Comparison of ENCODE assay signal across 8 cellular contexts in the genomic region with DNA sequence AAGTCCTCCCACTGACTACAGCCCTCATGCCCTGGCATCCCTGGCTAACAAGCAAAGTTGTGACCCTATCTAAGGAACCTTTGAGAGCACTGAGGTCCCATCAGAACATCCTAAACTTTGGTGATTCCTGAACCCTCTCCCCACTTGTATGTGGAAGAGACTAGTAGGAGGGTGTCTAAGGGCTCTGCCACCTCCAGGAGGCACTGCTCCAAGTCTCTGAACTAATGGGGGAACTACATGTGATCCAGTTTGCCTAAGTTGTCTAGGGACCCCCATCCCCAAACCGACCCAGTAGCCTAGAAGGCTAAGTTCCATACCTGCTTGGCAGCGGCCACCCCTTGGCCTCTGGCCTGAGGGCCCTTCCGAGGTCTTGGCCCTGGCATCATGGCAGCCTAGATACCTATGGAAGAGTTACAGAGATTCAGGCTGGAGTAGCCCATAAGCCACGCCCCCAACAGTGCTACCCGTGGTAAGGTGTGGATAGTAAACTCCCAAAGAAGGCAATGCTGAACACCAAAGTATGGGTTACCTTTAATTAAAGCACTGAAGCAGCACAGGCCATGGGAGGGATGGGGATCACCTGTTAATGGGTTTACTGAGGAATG. TPM values are rescaled to one million over a fixed set of nuclear protein-coding genes. Genes with fewer than 3 reads are reported as not detected.
DNase-seq lines count a peak whose midpoint lies in the region; ATAC-seq and TF ChIP-seq lines count a peak whose summit lies in the region.

No MANE protein-coding gene starts in this region.

- no peaks in the 10 kb centered on the region for H3K27me3 ChIP-seq in iPS-18a (ENCODE audit: control insufficient read depth, insufficient read depth, low read length)
- H3K27me3 ChIP-seq in stomach: no peaks in the 10 kb centered on the region

- TF ChIP-seq EP300 in stomach (IDR thresholded peaks at IDR 0.05): no peak

- H3K9me3 Mint-ChIP-seq in activated CD4-positive, alpha-beta T cell treated with anti-CD3 and anti-CD28 coated beads for 36 hours (ENCODE audit: low read depth): no peaks in the 10 kb centered on the region
- no peaks in the 10 kb centered on the region for H3K9me3 Mint-ChIP-seq in activated B cell treated with CpG ODN at 0.5 μM for 24 hours

- peak overlapping the region; percentile 95 for H3K4me3 ChIP-seq in iPS-18a (ENCODE audit: low read length)
- H3K4me3 ChIP-seq in stomach: peak overlapping the region in 1 of 4 donors; percentile 64

- 77 to 88% (median 79%) methylated on average over 5 of the region's 5 CpGs for WGBS in stomach, 5 donors

- H3K9me3 ChIP-seq in iPS-18a (ENCODE audit: control insufficient read depth, low read depth, low read length): no peaks in the 10 kb centered on the region
- no peaks in the 10 kb centered on the region for H3K9me3 ChIP-seq in stomach

- ATAC-seq in activated CD4-positive, alpha-beta T cell treated with anti-CD3 and anti-CD28 coated beads for 36 hours: no peak
- ATAC-seq in activated B cell treated with CpG ODN at 0.5 μM for 24 hours (ENCODE audit: low read depth) (no peak), sciatic nerve (no peak)

- H3K36me3 ChIP-seq in iPS-18a (ENCODE audit: control insufficient read depth, low read depth, low read length): peaks cover 31% of the 10 kb centered on the region
- peaks cover 35 to 47% (median 40%) of the 10 kb centered on the region in 4 donors for H3K36me3 ChIP-seq in stomach

- TF ChIP-seq POLR2A in stomach (IDR thresholded peaks at IDR 0.05): no peak

- no peaks in the 10 kb centered on the region for H3K27me3 Mint-ChIP-seq in activated CD4-positive, alpha-beta T cell treated with anti-CD3 and anti-CD28 coated beads for 36 hours
- peaks cover 2% of the 10 kb centered on the region for H3K27me3 Mint-ChIP-seq in activated B cell treated with CpG ODN at 0.5 μM for 24 hours

- H3K27ac Mint-ChIP-seq in activated CD4-positive, alpha-beta T cell treated with anti-CD3 and anti-CD28 coated beads for 36 hours: peak overlapping the region; percentile 79
- H3K27ac Mint-ChIP-seq in activated B cell treated with CpG ODN at 0.5 μM for 24 hours: peak overlapping the region; percentile 88

- H3K4me1 ChIP-seq in iPS-18a (ENCODE audit: control insufficient read depth, low read depth, low read length): peaks cover 5% of the 10 kb centered on the region
- H3K4me1 ChIP-seq in stomach: peaks cover 9 to 47% (median 32%) of the 10 kb centered on the region in 4 donors

- H3K4me1 Mint-ChIP-seq in activated CD4-positive, alpha-beta T cell treated with anti-CD3 and anti-CD28 coated beads for 36 hours: peaks cover 44% of the 10 kb centered on the region
- H3K4me1 Mint-ChIP-seq in activated B cell treated with CpG ODN at 0.5 μM for 24 hours: peaks cover 30% of the 10 kb centered on the region

- peak; percentile 42 for DNase-seq in activated CD4-positive, alpha-beta T cell treated with anti-CD3 and anti-CD28 coated beads for 36 hours
- DNase-seq in activated CD4-positive, alpha-beta T cell treated with anti-CD3 and anti-CD28 coated beads for 4 hours: no peak
- DNase-seq in activated B cell treated with CpG ODN at 0.5 μM for 24 hours: no peak
- no peak for DNase-seq in stomach
- no peak for DNase-seq in GM03348 (ENCODE audit: low spot score)
- DNase-seq in head of caudate nucleus: no peak
- no peak for DNase-seq in sciatic nerve (ENCODE audit: low spot score)

- no peak for TF ChIP-seq CTCF in activated B cell treated with CpG ODN at 0.5 μM for 24 hours (IDR thresholded peaks at IDR 0.05)
- no peak for TF ChIP-seq CTCF in stomach (IDR thresholded peaks at IDR 0.05)

- peaks cover 32% of the 10 kb centered on the region for H3K36me3 Mint-ChIP-seq in activated CD4-positive, alpha-beta T cell treated with anti-CD3 and anti-CD28 coated beads for 36 hours (ENCODE audit: low read depth)
- peaks cover 48% of the 10 kb centered on the region for H3K36me3 Mint-ChIP-seq in activated B cell treated with CpG ODN at 0.5 μM for 24 hours (ENCODE audit: low read depth)

- peak overlapping the region; percentile 94 for H3K4me3 Mint-ChIP-seq in activated CD4-positive, alpha-beta T cell treated with anti-CD3 and anti-CD28 coated beads for 36 hours
- H3K4me3 Mint-ChIP-seq in activated B cell treated with CpG ODN at 0.5 μM for 24 hours: peak overlapping the region; percentile 64

- CTCF ChIA-PET in activated CD4-positive, alpha-beta T cell treated with anti-CD3 and anti-CD28 coated beads for 36 hours (lab: Charles Lee): interaction anchor here (3.4 kb wide), 1 partner anchor 322 kb away, joined by 9 read pairs; no protein-coding TSS in a partner anchor
- CTCF ChIA-PET in activated B cell treated with CpG ODN at 0.5 μM for 24 hours (lab: Charles Lee): interaction anchor here (0.6 to 1.2 kb wide), 2 partner anchors 66 to 322 kb away, joined by 3 read pairs; no protein-coding TSS in a partner anchor

- H3K27ac ChIP-seq in iPS-18a (ENCODE audit: low read length): no peak overlapping the region
- peak overlapping the region in 3 of 5 donors; percentile 95 to 98 (median 98) for H3K27ac ChIP-seq in stomach

- intact Hi-C loops in activated CD4-positive, alpha-beta T cell treated with anti-CD3 and anti-CD28 coated beads for 36 hours (cut with DNase I, micrococcal nuclease): loop anchor here in 1 of 2 experiments (2.0 to 10.0 kb wide), 2 partner anchors 830 to 962 kb away; a partner anchor contains a TSS
- intact Hi-C loops in activated B cell treated with CpG ODN at 0.5 μM for 24 hours (cut with micrococcal nuclease): loop anchor here (10.0 kb wide), 1 partner anchor 190 kb away; a partner anchor contains a TSS
- intact Hi-C loops in stomach (cut with DNase I; ENCODE audit: low total_unique reads): no loop called here
- intact Hi-C loops in head of caudate nucleus (cut with DNase I): no loop called here
- intact Hi-C loops in sciatic nerve (cut with DNase I): no loop called here

- no peak overlapping the region for H3K9ac ChIP-seq in iPS-18a (ENCODE audit: low read length)

- POLR2A ChIA-PET in activated CD4-positive, alpha-beta T cell treated with anti-CD3 and anti-CD28 coated beads for 36 hours (lab: Charles Lee): interaction anchor here (3.7 kb wide), 1 partner anchor 40 kb away, joined by 10 read pairs; a partner anchor contains a TSS
- POLR2A ChIA-PET in activated B cell treated with CpG ODN at 0.5 μM for 24 hours (lab: Charles Lee): no interaction called here

RNA-seq across cellular contexts. Expression of a gene that starts 1.7 kb away (rescaled TPM):
- total RNA-seq in activated CD4-positive, alpha-beta T cell treated with anti-CD3 and anti-CD28 coated beads for 36 hours: 10 to 100 TPM; 22.6 to 25.3 TPM
- total RNA-seq in activated B cell treated with CpG ODN at 0.5 μM for 24 hours (51.3 and 66.4 TPM in 2 replicates), stomach (10 to 100 TPM; 27.0 to 81.0 (median 31.5) TPM), sciatic nerve (43.2 TPM)
- 10 to 100 TPM; 11.6 to 15.6 (median 15.1) TPM for polyA plus RNA-seq in stomach

RNA-seq across cellular contexts. Expression of a gene that starts 39.9 kb away (rescaled TPM):
- 10 to 100 TPM; 51.0 to 57.9 TPM for total RNA-seq in activated CD4-positive, alpha-beta T cell treated with anti-CD3 and anti-CD28 coated beads for 36 hours
- 3.2 TPM in 2 replicates for total RNA-seq in activated B cell treated with CpG ODN at 0.5 μM for 24 hours
- total RNA-seq in stomach: 10 to 100 TPM in 2 of 5 donors, 1 to 10 TPM in 3; 1.4 to 19.4 (median 2.2) TPM
- 1 to 10 TPM; 1.1 to 1.7 (median 1.6) TPM for polyA plus RNA-seq in stomach
- 0.45 TPM for total RNA-seq in sciatic nerve

RNA-seq across cellular contexts. Expression of a gene that starts 40.1 kb away (rescaled TPM):
- 100 to 1,000 TPM in 1 of 2 experiments, 10 to 100 TPM in 1; 88.9 to 103 TPM for total RNA-seq in activated CD4-positive, alpha-beta T cell treated with anti-CD3 and anti-CD28 coated beads for 36 hours
- total RNA-seq in activated B cell treated with CpG ODN at 0.5 μM for 24 hours: 75.6 and 78.4 TPM in 2 replicates
- total RNA-seq in stomach: 10 to 100 TPM in 3 of 5 donors, 1 to 10 TPM in 2; 7.6 to 21.7 (median 11.6) TPM
- 10 to 100 TPM; 12.8 to 21.1 (median 15.1) TPM for polyA plus RNA-seq in stomach
- total RNA-seq in sciatic nerve: 38.8 TPM
